12 cellular contexts compared by ENCODE assay signal in genomic region chr18:41096504-41096903, GRCh38.
DNase-seq lines count a peak whose midpoint lies in the region; ATAC-seq and TF ChIP-seq lines count a peak whose summit lies in the region.
"Had no signal": no experiment of that assay in that cellular context is flagged by ENCODE, and none has a peak within 500 bp of the region (broad histone marks: within the 10 kb centered on the region; RNA-seq: fewer than 3 reads in every experiment).

No MANE protein-coding gene starts in this region.

- H3K27me3 Mint-ChIP-seq in type B pancreatic cell, result no peaks in the 10 kb centered on the region
- H3K27me3 Mint-ChIP-seq in T-helper 2 cell treated with Interferon-gamma antibody and Interleukin-4, amounts not matched to agents 5 μg/mL and 100 μg/mL, for 36 hours (ENCODE audit: low read depth), result no peaks in the 10 kb centered on the region
- H3K27me3 Mint-ChIP-seq: stimulated activated memory B cell treated with anti-CD40 and anti-IgM and Interleukin-4, amounts not matched to agents 10 μg/mL and 1 μg/mL and 100 μg/mL, for 72 hours had no signal

- no peak for ATAC-seq in HG03095 (IDR thresholded peaks at IDR 0.05; ENCODE audit: unreplicated experiment)
- ATAC-seq: psoas muscle; stimulated activated memory B cell treated with anti-CD40 and anti-IgM and Interleukin-4, amounts not matched to agents 10 μg/mL and 1 μg/mL and 100 μg/mL, for 72 hours had no signal

- no peaks in the 10 kb centered on the region for H3K4me1 Mint-ChIP-seq in type B pancreatic cell (ENCODE audit: unreplicated experiment)
- H3K4me1 Mint-ChIP-seq in T-helper 2 cell treated with Interferon-gamma antibody and Interleukin-4, amounts not matched to agents 5 μg/mL and 100 μg/mL, for 36 hours (ENCODE audit: low read depth), result no peaks in the 10 kb centered on the region
- H3K4me1 Mint-ChIP-seq: stimulated activated memory B cell treated with anti-CD40 and anti-IgM and Interleukin-4, amounts not matched to agents 10 μg/mL and 1 μg/mL and 100 μg/mL, for 72 hours had no signal

- TF ChIP-seq CTCF in choroid plexus epithelial cell (conservative IDR thresholded peaks at IDR 0.05; ENCODE audit: low read depth, low read length) (peak; percentile 59), type B pancreatic cell (conservative IDR thresholded peaks at IDR 0.05) (peak; percentile 43)

- no peaks in the 10 kb centered on the region for H3K36me3 Mint-ChIP-seq in type B pancreatic cell
- no peaks in the 10 kb centered on the region for H3K36me3 Mint-ChIP-seq in T-helper 2 cell treated with Interferon-gamma antibody and Interleukin-4, amounts not matched to agents 5 μg/mL and 100 μg/mL, for 36 hours (ENCODE audit: low read depth)
- H3K36me3 Mint-ChIP-seq: stimulated activated memory B cell treated with anti-CD40 and anti-IgM and Interleukin-4, amounts not matched to agents 10 μg/mL and 1 μg/mL and 100 μg/mL, for 72 hours had no signal

- no peaks in the 10 kb centered on the region for H3K9me3 Mint-ChIP-seq in type B pancreatic cell
- H3K9me3 Mint-ChIP-seq in T-helper 2 cell treated with Interferon-gamma antibody and Interleukin-4, amounts not matched to agents 5 μg/mL and 100 μg/mL, for 36 hours, result peaks cover 30% of the 10 kb centered on the region
- H3K9me3 Mint-ChIP-seq: stimulated activated memory B cell treated with anti-CD40 and anti-IgM and Interleukin-4, amounts not matched to agents 10 μg/mL and 1 μg/mL and 100 μg/mL, for 72 hours had no signal

- H3K4me3 Mint-ChIP-seq in type B pancreatic cell, result no peak overlapping the region
- H3K4me3 Mint-ChIP-seq in T-helper 2 cell treated with Interferon-gamma antibody and Interleukin-4, amounts not matched to agents 5 μg/mL and 100 μg/mL, for 36 hours, result no peak overlapping the region
- H3K4me3 Mint-ChIP-seq: stimulated activated memory B cell treated with anti-CD40 and anti-IgM and Interleukin-4, amounts not matched to agents 10 μg/mL and 1 μg/mL and 100 μg/mL, for 72 hours had no signal

- no peak overlapping the region for H3K27ac Mint-ChIP-seq in type B pancreatic cell
- H3K27ac Mint-ChIP-seq in T-helper 2 cell treated with Interferon-gamma antibody and Interleukin-4, amounts not matched to agents 5 μg/mL and 100 μg/mL, for 36 hours, result no peak overlapping the region
- H3K27ac Mint-ChIP-seq: stimulated activated memory B cell treated with anti-CD40 and anti-IgM and Interleukin-4, amounts not matched to agents 10 μg/mL and 1 μg/mL and 100 μg/mL, for 72 hours had no signal

- H3K4me3 ChIP-seq in choroid plexus epithelial cell (ENCODE audit: low read depth, low read length), result no peak overlapping the region
- H3K4me3 ChIP-seq: psoas muscle had no signal

- peak; percentile 14 for DNase-seq in NCI-H1694 treated with DMSO at 0.1 percent for 48 hours (lab: John Stamatoyannopoulos, UW)
- no peak for DNase-seq in NCI-H1694 (lab: John Stamatoyannopoulos, UW)
- DNase-seq in NCI-H526 treated with DMSO at 0.1 percent for 48 hours (lab: John Stamatoyannopoulos, UW), result peak; percentile 8
- peak; percentile 76 for DNase-seq in choroid plexus epithelial cell (ENCODE audit: low read depth)
- DNase-seq in type B pancreatic cell (ENCODE audit: extremely low spot score, unreplicated experiment), result no peak
- no peak for DNase-seq in T-helper 2 cell treated with Interferon-gamma antibody and Interleukin-4, amounts not matched to agents 5 μg/mL and 100 μg/mL, for 36 hours (ENCODE audit: low spot score)
- DNase-seq in hypothalamus (lab: John Stamatoyannopoulos, UW), result no peak
- DNase-seq: activated CD4-positive, alpha-beta T cell treated with anti-CD3 and anti-CD28 coated beads for 1 hour; amniotic stem cell; psoas muscle had no signal

Comparison
In these comparisons a context has a peak if more than half of its experiments do, and no peak if none do; other contexts are left out.
1. DNase-seq: peak in NCI-H1694 treated with DMSO at 0.1 percent for 48 hours (single experiment), NCI-H526 treated with DMSO at 0.1 percent for 48 hours (single experiment) and choroid plexus epithelial cell (single experiment); none in NCI-H1694 (single experiment), type B pancreatic cell (single experiment), T-helper 2 cell treated with Interferon-gamma antibody and Interleukin-4, amounts not matched to agents 5 μg/mL and 100 μg/mL, for 36 hours (single experiment) and hypothalamus (0 of 51).